In genomic region chr22:37158963-37159290, GRCh38 we compare ENCODE assay signal across 24 cellular contexts. TPM values are rescaled to one million over a fixed set of nuclear protein-coding genes. Genes with fewer than 3 reads are reported as not detected.
"Had no signal": no experiment of that assay in that cellular context is flagged by ENCODE, and none has a peak within 500 bp of the region (broad histone marks: within the 10 kb centered on the region; RNA-seq: fewer than 3 reads in every experiment).

No MANE protein-coding gene starts in this region.

- H3K27me3 Mint-ChIP-seq: activated naive CD8-positive, alpha-beta T cell; naive thymus-derived CD8-positive, alpha-beta T cell had no signal

- ATAC-seq: gastrocnemius medialis; naive thymus-derived CD8-positive, alpha-beta T cell; pancreas; right cardiac atrium; stimulated activated memory B cell treated with anti-CD40 and anti-IgM and Interleukin-4, amounts not matched to agents 10 μg/mL and 1 μg/mL and 100 μg/mL, for 72 hours had no signal

- H3K4me1 Mint-ChIP-seq: endodermal cell, mesothelial cell of epicardium had no signal

- H3K4me3 Mint-ChIP-seq: activated naive CD8-positive, alpha-beta T cell; endodermal cell; mesothelial cell of epicardium; stimulated activated memory B cell treated with anti-CD40 and anti-IgM and Interleukin-4, amounts not matched to agents 10 μg/mL and 1 μg/mL and 100 μg/mL, for 72 hours had no signal

- H3K36me3 Mint-ChIP-seq: activated naive CD8-positive, alpha-beta T cell; mesothelial cell of epicardium; naive thymus-derived CD8-positive, alpha-beta T cell; stimulated activated memory B cell treated with anti-CD40 and anti-IgM and Interleukin-4, amounts not matched to agents 10 μg/mL and 1 μg/mL and 100 μg/mL, for 72 hours had no signal

- DNase-seq: activated CD4-positive, alpha-beta T cell treated with anti-CD3 and anti-CD28 coated beads, Interleukin-2, amount 50 U/mL, for 1 hour; activated gamma-delta T cell treated with Interleukin-2 at 50 U/mL for 16 hours; amniotic stem cell; cerebellar nuclear complex; endodermal cell; esophagus squamous epithelium; gastrocnemius medialis; hippocampal formation; left ventricle myocardium inferior; naive thymus-derived CD8-positive, alpha-beta T cell; stimulated activated CD4-positive, alpha-beta T cell treated with anti-CD3 and anti-CD28 coated beads, Interleukin-2, amount 100 ng/mL, for 24 hours; stomach had no signal

- H3K27ac Mint-ChIP-seq: activated naive CD8-positive, alpha-beta T cell; endodermal cell; mesothelial cell of epicardium; stimulated activated memory B cell treated with anti-CD40 and anti-IgM and Interleukin-4, amounts not matched to agents 10 μg/mL and 1 μg/mL and 100 μg/mL, for 72 hours had no signal

- H3K9me3 Mint-ChIP-seq: mesothelial cell of epicardium; naive thymus-derived CD8-positive, alpha-beta T cell; stimulated activated memory B cell treated with anti-CD40 and anti-IgM and Interleukin-4, amounts not matched to agents 10 μg/mL and 1 μg/mL and 100 μg/mL, for 72 hours had no signal

RNA-seq across cellular contexts. Expression of gene IL2RB, which starts 9.2 kb away (rescaled TPM):
- total RNA-seq: bronchial epithelial cell, lung microvascular endothelial cell had no signal

RNA-seq across cellular contexts. Expression of gene TMPRSS6, which starts 49.4 kb away (rescaled TPM):
- total RNA-seq: bronchial epithelial cell, left ventricle myocardium inferior, lung microvascular endothelial cell, mesothelial cell of epicardium, pulmonary artery endothelial cell, right cardiac atrium, skeletal muscle tissue, tibial nerve, urinary bladder had no signal

RNA-seq across cellular contexts. Expression of gene SSTR3, which starts 53.4 kb away (rescaled TPM):
- total RNA-seq: bronchial epithelial cell, esophagus squamous epithelium, gastrocnemius medialis, left ventricle myocardium inferior, lung microvascular endothelial cell, pulmonary artery endothelial cell, right cardiac atrium, skeletal muscle tissue, suprapubic skin, tibial nerve, urinary bladder had no signal
